ENCODE assay signal across 29 cellular contexts in genomic region chr5:17305024-17305423, GRCh38.
DNase-seq lines count a peak whose midpoint lies in the region; ATAC-seq and TF ChIP-seq lines count a peak whose summit lies in the region.
"Had no signal": no experiment of that assay in that cellular context is flagged by ENCODE, and none has a peak within 500 bp of the region (broad histone marks: within the 10 kb centered on the region; RNA-seq: fewer than 3 reads in every experiment).

No MANE protein-coding gene starts in this region.

- peak overlapping the region; percentile 36; the same call in 1 of the 2 replicates for H3K4me3 ChIP-seq in ACC112 (ENCODE audit: low read depth, low read length)
- no peak overlapping the region for H3K4me3 ChIP-seq in coronary artery
- H3K4me3 ChIP-seq: left ventricle myocardium inferior, uterus had no signal

- H3K9me3 Mint-ChIP-seq in progenitor cell of endocrine pancreas (ENCODE audit: low read depth): no peaks in the 10 kb centered on the region
- H3K9me3 Mint-ChIP-seq: CD8-positive, alpha-beta T cell; H9 had no signal

- peak overlapping the region; percentile 56 for H3K27ac Mint-ChIP-seq in progenitor cell of endocrine pancreas
- H3K27ac Mint-ChIP-seq: activated CD8-positive, alpha-beta memory T cell treated with anti-CD3 and anti-CD28 coated beads, Interleukin-2, amount 10 ng/mL, durations not matched to agents 7 days and 5 days; activated naive CD4-positive, alpha-beta T cell treated with anti-CD3 and anti-CD28 coated beads, Interleukin-2, amount 10 ng/mL, durations not matched to agents 7 days and 5 days; activated T-cell treated with anti-CD3 and anti-CD28 coated beads, Interleukin-2, amount 50 U/mL, for 72 hours; B cell; CD8-positive, alpha-beta T cell; H9; WTC11 had no signal

- H3K36me3 ChIP-seq in ACC112 (ENCODE audit: insufficient read depth, low read length): no peaks in the 10 kb centered on the region
- H3K36me3 ChIP-seq: left ventricle myocardium inferior, neutrophil, uterus had no signal

- peaks cover 20% of the 10 kb centered on the region for H3K4me1 Mint-ChIP-seq in progenitor cell of endocrine pancreas (ENCODE audit: low read depth)
- H3K4me1 Mint-ChIP-seq: activated CD8-positive, alpha-beta memory T cell treated with anti-CD3 and anti-CD28 coated beads, Interleukin-2, amount 10 ng/mL, durations not matched to agents 7 days and 5 days; activated naive CD4-positive, alpha-beta T cell treated with anti-CD3 and anti-CD28 coated beads, Interleukin-2, amount 10 ng/mL, durations not matched to agents 7 days and 5 days; B cell had no signal

- peak overlapping the region; percentile 8 for H2AFZ ChIP-seq in ACC112 (ENCODE audit: low read length, unreplicated experiment)

- H3K36me3 Mint-ChIP-seq in progenitor cell of endocrine pancreas (ENCODE audit: insufficient read depth): no peaks in the 10 kb centered on the region
- H3K36me3 Mint-ChIP-seq: activated CD8-positive, alpha-beta memory T cell treated with anti-CD3 and anti-CD28 coated beads, Interleukin-2, amount 10 ng/mL, durations not matched to agents 7 days and 5 days; activated naive CD4-positive, alpha-beta T cell treated with anti-CD3 and anti-CD28 coated beads, Interleukin-2, amount 10 ng/mL, durations not matched to agents 7 days and 5 days; CD8-positive, alpha-beta T cell; naive B cell; WTC11 had no signal

- no peaks in the 10 kb centered on the region for H3K27me3 ChIP-seq in ACC112 (ENCODE audit: insufficient read depth, low read length)
- H3K27me3 ChIP-seq: neutrophil, uterus had no signal

- H3K4me1 ChIP-seq in ACC112 (ENCODE audit: control insufficient read depth, insufficient read depth, low read length, unreplicated experiment): peaks cover 53% of the 10 kb centered on the region
- H3K4me1 ChIP-seq: left ventricle myocardium inferior, uterus had no signal

- no peak for ATAC-seq in HG03571 (IDR thresholded peaks at IDR 0.05; ENCODE audit: unreplicated experiment)
- no peak for ATAC-seq in GM19455 (IDR thresholded peaks at IDR 0.05; ENCODE audit: unreplicated experiment)
- ATAC-seq: activated CD8-positive, alpha-beta memory T cell treated with anti-CD3 and anti-CD28 coated beads, Interleukin-2, amount 10 ng/mL, durations not matched to agents 7 days and 5 days; activated T-cell treated with anti-CD3 and anti-CD28 coated beads, Interleukin-2, amount 50 U/mL, for 72 hours; CD8-positive, alpha-beta T cell; Right ventricle myocardium inferior; WTC11 had no signal

- H3K4me3 Mint-ChIP-seq in progenitor cell of endocrine pancreas (ENCODE audit: low read depth): no peak overlapping the region
- H3K4me3 Mint-ChIP-seq: activated CD8-positive, alpha-beta memory T cell treated with anti-CD3 and anti-CD28 coated beads, Interleukin-2, amount 10 ng/mL, durations not matched to agents 7 days and 5 days; activated naive CD4-positive, alpha-beta T cell treated with anti-CD3 and anti-CD28 coated beads, Interleukin-2, amount 10 ng/mL, durations not matched to agents 7 days and 5 days; activated T-cell treated with anti-CD3 and anti-CD28 coated beads, Interleukin-2, amount 50 U/mL, for 72 hours; B cell; CD8-positive, alpha-beta T cell; H9; naive B cell; WTC11 had no signal

- no peaks in the 10 kb centered on the region for H3K79me2 ChIP-seq in ACC112 (ENCODE audit: control insufficient read depth, insufficient read depth, low read length, unreplicated experiment)

- peak; percentile 42 for DNase-seq in NCI-H526 treated with DMSO at 0.1 percent for 48 hours (lab: John Stamatoyannopoulos, UW)
- no peak for DNase-seq in coronary artery (ENCODE audit: low spot score)
- DNase-seq in progenitor cell of endocrine pancreas (ENCODE audit: low spot score, unreplicated experiment): no peak
- DNase-seq in hypothalamus (lab: John Stamatoyannopoulos, UW): no peak
- DNase-seq in effector CD8-positive, alpha-beta T cell (lab: John Stamatoyannopoulos, UW): no peak
- DNase-seq: activated CD4-positive, alpha-beta T cell treated with anti-CD3 and anti-CD28 coated beads, Interleukin-2, amount 50 U/mL, for 1 hour; activated CD8-positive, alpha-beta memory T cell treated with anti-CD3 and anti-CD28 coated beads, Interleukin-2, amount 10 ng/mL, durations not matched to agents 7 days and 5 days; activated naive CD4-positive, alpha-beta T cell treated with anti-CD3 and anti-CD28 coated beads, Interleukin-2, amount 10 ng/mL, durations not matched to agents 7 days and 5 days; activated T-cell treated with anti-CD3 and anti-CD28 coated beads, Interleukin-2, amount 50 U/mL, for 72 hours; amygdala; CD8-positive, alpha-beta T cell; DMS 273 treated with DMSO at 0.1 percent for 48 hours; H9; KBM-7; left ventricle myocardium inferior; MM.1S; naive B cell; NCI-H2081; NCI-H2227 treated with DMSO at 0.1 percent for 48 hours; stimulated activated naive CD4-positive, alpha-beta T cell treated with Interleukin-2 at 50 U/mL for 16 hours; T-helper 9 cell; uterus had no signal

- TF ChIP-seq CTCF in coronary artery (IDR thresholded peaks at IDR 0.05) (no peak), progenitor cell of endocrine pancreas (IDR thresholded peaks at IDR 0.05; ENCODE audit: unreplicated experiment) (no peak)

- peaks cover 22% of the 10 kb centered on the region for H3K27me3 Mint-ChIP-seq in progenitor cell of endocrine pancreas
- H3K27me3 Mint-ChIP-seq: activated CD8-positive, alpha-beta memory T cell treated with anti-CD3 and anti-CD28 coated beads, Interleukin-2, amount 10 ng/mL, durations not matched to agents 7 days and 5 days; activated naive CD4-positive, alpha-beta T cell treated with anti-CD3 and anti-CD28 coated beads, Interleukin-2, amount 10 ng/mL, durations not matched to agents 7 days and 5 days; B cell; naive B cell had no signal

- H3K27ac ChIP-seq in ACC112 (ENCODE audit: low read depth, low read length): peak overlapping the region; percentile 93
- peak overlapping the region; percentile 65 to 86 for H3K27ac ChIP-seq in coronary artery
- H3K27ac ChIP-seq: left ventricle myocardium inferior, neutrophil, uterus had no signal
